Comparison of ENCODE assay signal across 11 cellular contexts in the genomic region with DNA sequence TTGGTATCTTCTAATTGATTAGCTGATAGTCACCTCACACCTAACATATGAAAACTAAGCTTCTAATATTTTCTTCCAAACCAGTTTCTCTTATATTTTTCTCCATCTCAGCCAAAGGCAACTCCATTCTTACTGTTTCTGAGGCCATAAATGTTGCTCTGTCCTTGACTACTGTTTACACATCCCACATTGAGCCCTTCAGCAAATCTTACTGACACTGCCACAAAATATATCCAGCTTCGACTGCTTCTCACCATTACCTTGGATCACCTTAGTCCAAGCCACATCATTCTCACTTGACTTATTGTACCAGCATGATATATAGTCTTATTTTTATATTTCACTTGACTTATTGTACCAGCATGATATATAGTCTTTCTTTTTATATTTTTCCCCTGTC.
"Had no signal": no experiment of that assay in that cellular context is flagged by ENCODE, and none has a peak within 500 bp of the region (broad histone marks: within the 10 kb centered on the region; RNA-seq: fewer than 3 reads in every experiment).

No MANE protein-coding gene starts in this region.

- DNase-seq: GM23248, GOT3, H7, H9, HCEC 1CT, HFFc6 had no signal

- H3K4me2 ChIP-seq: GM23338 had no signal

- FAIRE-seq: H1, H54 had no signal

- H3K9me3 ChIP-seq: HAP-1 had no signal

- H3K4me3 Mint-ChIP-seq: GM23338, H9, HFFc6 had no signal

- ATAC-seq: GM23338, HCT116 had no signal

- H3K4me1 ChIP-seq: HAP-1 had no signal

- H2AFZ ChIP-seq: GM23248, GM23338 had no signal

- H3K27ac ChIP-seq: GM23248 had no signal

- H3K36me3 ChIP-seq: HAP-1 had no signal

- H3K9me3 Mint-ChIP-seq: GM23338, H9, HFFc6 had no signal

- H3K4me1 Mint-ChIP-seq: GM23338, H9 had no signal

- H3K9ac ChIP-seq: GM23248 had no signal

- H3K4me3 ChIP-seq: GM23248, GM23338, HAP-1 had no signal

- H3K27ac Mint-ChIP-seq: GM23338, H9, HFFc6 had no signal
